In genomic region chr19:8396563-8397203, GRCh38 we compare ENCODE assay signal across 1 cellular context.
A peak's percentile ranks its signal among the peaks of the same experiment; 100 is the strongest.
TF ChIP-seq lines count a peak whose summit lies in the region.

No MANE protein-coding gene starts in this region.

TF ChIP-seq in HepG2, 621 proteins besides CTCF, POLR2A, EP300 and RAD21 (continued from another document):
- TF ChIP-seq HNF1A (IDR thresholded peaks at IDR 0.05; ENCODE audit: low read depth): no peak
- TF ChIP-seq HNF1A (CRISPR knock-in tag; IDR thresholded peaks at IDR 0.05; ENCODE audit: borderline replicate concordance): no peak
- no peak for TF ChIP-seq TBP (CRISPR knock-in tag; IDR thresholded peaks at IDR 0.05)
- no peak for TF ChIP-seq KLF13 (CRISPR knock-in tag; IDR thresholded peaks at IDR 0.05)
- TF ChIP-seq ZBTB33 (CRISPR knock-in tag; IDR thresholded peaks at IDR 0.05): peak; percentile 95
- no peak for TF ChIP-seq MXD1 (CRISPR knock-in tag; IDR thresholded peaks at IDR 0.05)
- no peak for TF ChIP-seq HINFP (CRISPR knock-in tag; IDR thresholded peaks at IDR 0.05; ENCODE audit: low read depth)
- TF ChIP-seq ZMAT3 (CRISPR knock-in tag; conservative IDR thresholded peaks at IDR 0.05): no peak
- peak; percentile 85 for TF ChIP-seq ZMYM3 (CRISPR knock-in tag; IDR thresholded peaks at IDR 0.05)
- no peak for TF ChIP-seq ZNF780A (CRISPR knock-in tag; IDR thresholded peaks at IDR 0.05)
- TF ChIP-seq JUND (CRISPR knock-in tag; IDR thresholded peaks at IDR 0.05): no peak
- no peak for TF ChIP-seq CCDC6 (CRISPR knock-in tag; IDR thresholded peaks at IDR 0.05)
- no peak for TF ChIP-seq ARID5B (CRISPR knock-in tag; IDR thresholded peaks at IDR 0.05)
- TF ChIP-seq ZNF350 (CRISPR knock-in tag; IDR thresholded peaks at IDR 0.05; ENCODE audit: borderline replicate concordance, low read depth): no peak
- TF ChIP-seq PRPF4 (IDR thresholded peaks at IDR 0.05; ENCODE audit: low read depth, low read length, poor library complexity, severe bottlenecking): no peak
- no peak for TF ChIP-seq ZNF773 (CRISPR knock-in tag; IDR thresholded peaks at IDR 0.05; ENCODE audit: borderline replicate concordance)
